In genomic region chr19:10812902-10813404, GRCh38 we compare ENCODE assay signal across 1 cellular context.
TF ChIP-seq lines count a peak whose summit lies in the region.

No MANE protein-coding gene starts in this region.

TF ChIP-seq in IMR-90, 13 proteins besides CTCF, POLR2A, EP300 and RAD21 (continued from another document):
- peak; percentile 90 for TF ChIP-seq MAZ (IDR thresholded peaks at IDR 0.05; ENCODE audit: borderline replicate concordance, low read depth, low read length)
- TF ChIP-seq ELK1 (IDR thresholded peaks at IDR 0.05; ENCODE audit: borderline replicate concordance, low read depth, low read length): no peak
- no peak for TF ChIP-seq USF2 (IDR thresholded peaks at IDR 0.05; ENCODE audit: low read depth, low read length)
- TF ChIP-seq SMC3 (IDR thresholded peaks at IDR 0.05; ENCODE audit: low read depth, low read length): no peak
